ENCODE assay signal across 17 cellular contexts in the genomic region with DNA sequence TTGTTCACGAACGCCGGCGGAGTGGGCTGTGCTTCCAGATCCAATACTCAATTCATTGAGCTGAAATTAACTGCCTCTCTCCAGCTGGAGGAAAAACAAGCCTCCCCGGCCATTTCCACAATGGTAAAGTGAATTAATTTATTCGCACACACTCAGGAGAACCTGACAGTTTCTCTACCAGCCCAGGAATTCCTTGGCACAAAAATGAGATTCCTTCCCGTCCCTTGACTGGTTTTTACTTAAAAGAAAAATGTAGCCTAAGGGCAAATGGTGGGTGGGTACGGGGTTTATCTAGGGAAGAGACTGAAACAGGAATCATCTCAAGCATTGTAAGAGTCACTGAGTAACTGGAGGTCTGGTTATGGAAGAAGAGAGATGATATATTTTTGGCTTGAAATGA.
A peak's percentile ranks its signal among the peaks of the same experiment; 100 is the strongest.
DNase-seq lines count a peak whose midpoint lies in the region; TF ChIP-seq lines count a peak whose summit lies in the region.
"Had no signal": no experiment of that assay in that cellular context is flagged by ENCODE, and none has a peak within 500 bp of the region (broad histone marks: within the 10 kb centered on the region; RNA-seq: fewer than 3 reads in every experiment).

No MANE protein-coding gene starts in this region.

- intact Hi-C loops in uterus (cut with DNase I; ENCODE audit: low total_unique reads) (no loop called here), breast epithelium (cut with DNase I; ENCODE audit: low total_unique reads) (no loop called here)

- TF ChIP-seq POLR2A in uterus (IDR thresholded peaks at IDR 0.05) (no peak), breast epithelium (IDR thresholded peaks at IDR 0.05) (no peak)

- H3K27me3 ChIP-seq in uterus (no peaks in the 10 kb centered on the region), breast epithelium (no peaks in the 10 kb centered on the region)
- H3K27me3 ChIP-seq: BE2C had no signal

- H3K36me3 ChIP-seq in uterus (no peaks in the 10 kb centered on the region), breast epithelium (no peaks in the 10 kb centered on the region)
- H3K36me3 ChIP-seq: BE2C had no signal

- H3K27ac ChIP-seq in uterus = no peak overlapping the region
- no peak overlapping the region for H3K27ac ChIP-seq in breast epithelium

- H3K4me3 ChIP-seq in uterus (no peak overlapping the region), breast epithelium (no peak overlapping the region)
- H3K4me3 ChIP-seq: GM23338 had no signal

- H3K4me1 ChIP-seq in uterus (no peaks in the 10 kb centered on the region), breast epithelium (no peaks in the 10 kb centered on the region)
- H3K4me1 ChIP-seq: BE2C had no signal

- H3K9me3 ChIP-seq in uterus (no peaks in the 10 kb centered on the region), breast epithelium (peaks cover 0 to 7% of the 10 kb centered on the region in 2 donors)
- H3K9me3 ChIP-seq: BE2C had no signal

- no peaks in the 10 kb centered on the region for H3K27me3 Mint-ChIP-seq in mesothelial cell of epicardium (ENCODE audit: low read depth)
- H3K27me3 Mint-ChIP-seq in activated naive CD8-positive, alpha-beta T cell treated with anti-CD3 and anti-CD28 coated beads for 36 hours = no peaks in the 10 kb centered on the region
- H3K27me3 Mint-ChIP-seq: CD4-positive, CD25-positive, alpha-beta regulatory T cell; CD8-positive, alpha-beta memory T cell had no signal

- TF ChIP-seq CTCF in mesothelial cell of epicardium (IDR thresholded peaks at IDR 0.05; ENCODE audit: unreplicated experiment) (no peak), uterus (IDR thresholded peaks at IDR 0.05) (no peak), breast epithelium (IDR thresholded peaks at IDR 0.05) (no peak)

- H3K36me3 Mint-ChIP-seq in mesothelial cell of epicardium = no peaks in the 10 kb centered on the region
- no peaks in the 10 kb centered on the region for H3K36me3 Mint-ChIP-seq in activated naive CD8-positive, alpha-beta T cell treated with anti-CD3 and anti-CD28 coated beads for 36 hours
- H3K36me3 Mint-ChIP-seq: CD4-positive, CD25-positive, alpha-beta regulatory T cell; CD8-positive, alpha-beta memory T cell had no signal

- in situ Hi-C loops in Caki2 (cut with HindIII; ENCODE audit: low pct_unique_long_range_greater_than_20kb, low sequenced_read_pairs) = no loop called here

- DNase-seq in Caki2 (ENCODE audit: low read depth) (peak; percentile 42), NCI-H69 (lab: John Stamatoyannopoulos, UW) (peak; percentile 29), astrocyte of the hippocampus (ENCODE audit: low read depth, low spot score) (peak; percentile 61), mesothelial cell of epicardium (ENCODE audit: low spot score in 2 of 2, unreplicated experiment in 2 of 2) (no peak), uterus (no peak), breast epithelium (ENCODE audit: low spot score in 2 of 2) (no peak), kidney glomerular epithelial cell (lab: John Stamatoyannopoulos, UW) (no peak)
- no peak for DNase-seq in activated naive CD8-positive, alpha-beta T cell treated with anti-CD3 and anti-CD28 coated beads for 36 hours
- DNase-seq: ACHN; BE2C; C1 segment of cervical spinal cord; CD4-positive, CD25-positive, alpha-beta regulatory T cell; CD8-positive, alpha-beta memory T cell; COR-L47; GDM1; HCEC 1CT had no signal

- H3K9me3 Mint-ChIP-seq in mesothelial cell of epicardium = no peaks in the 10 kb centered on the region
- H3K9me3 Mint-ChIP-seq in activated naive CD8-positive, alpha-beta T cell treated with anti-CD3 and anti-CD28 coated beads for 36 hours = no peaks in the 10 kb centered on the region
- H3K9me3 Mint-ChIP-seq: GM23338 had no signal

- peak overlapping the region; percentile 93 for H3K27ac Mint-ChIP-seq in mesothelial cell of epicardium
- no peak overlapping the region for H3K27ac Mint-ChIP-seq in activated naive CD8-positive, alpha-beta T cell treated with anti-CD3 and anti-CD28 coated beads for 36 hours
- H3K27ac Mint-ChIP-seq: CD4-positive, CD25-positive, alpha-beta regulatory T cell; CD8-positive, alpha-beta memory T cell; GM23338 had no signal

- H3K4me3 Mint-ChIP-seq in mesothelial cell of epicardium = no peak overlapping the region
- no peak overlapping the region for H3K4me3 Mint-ChIP-seq in activated naive CD8-positive, alpha-beta T cell treated with anti-CD3 and anti-CD28 coated beads for 36 hours
- H3K4me3 Mint-ChIP-seq: CD4-positive, CD25-positive, alpha-beta regulatory T cell; CD8-positive, alpha-beta memory T cell; GM23338 had no signal

- H3K4me1 Mint-ChIP-seq in mesothelial cell of epicardium = peaks cover 15% of the 10 kb centered on the region
- H3K4me1 Mint-ChIP-seq in activated naive CD8-positive, alpha-beta T cell treated with anti-CD3 and anti-CD28 coated beads for 36 hours = no peaks in the 10 kb centered on the region
- H3K4me1 Mint-ChIP-seq: CD4-positive, CD25-positive, alpha-beta regulatory T cell; CD8-positive, alpha-beta memory T cell had no signal

Comparison
In these comparisons a context has a peak if more than half of its experiments do, and no peak if none do; other contexts are left out.
1. DNase-seq: peak in Caki2 (single experiment), NCI-H69 (single experiment) and astrocyte of the hippocampus (single experiment); none in mesothelial cell of epicardium (0 of 2), activated naive CD8-positive, alpha-beta T cell treated with anti-CD3 and anti-CD28 coated beads for 36 hours (single experiment), uterus (0 of 2), breast epithelium (0 of 2) and kidney glomerular epithelial cell (single experiment).